ENCODE assay signal across 18 cellular contexts in the genomic region with DNA sequence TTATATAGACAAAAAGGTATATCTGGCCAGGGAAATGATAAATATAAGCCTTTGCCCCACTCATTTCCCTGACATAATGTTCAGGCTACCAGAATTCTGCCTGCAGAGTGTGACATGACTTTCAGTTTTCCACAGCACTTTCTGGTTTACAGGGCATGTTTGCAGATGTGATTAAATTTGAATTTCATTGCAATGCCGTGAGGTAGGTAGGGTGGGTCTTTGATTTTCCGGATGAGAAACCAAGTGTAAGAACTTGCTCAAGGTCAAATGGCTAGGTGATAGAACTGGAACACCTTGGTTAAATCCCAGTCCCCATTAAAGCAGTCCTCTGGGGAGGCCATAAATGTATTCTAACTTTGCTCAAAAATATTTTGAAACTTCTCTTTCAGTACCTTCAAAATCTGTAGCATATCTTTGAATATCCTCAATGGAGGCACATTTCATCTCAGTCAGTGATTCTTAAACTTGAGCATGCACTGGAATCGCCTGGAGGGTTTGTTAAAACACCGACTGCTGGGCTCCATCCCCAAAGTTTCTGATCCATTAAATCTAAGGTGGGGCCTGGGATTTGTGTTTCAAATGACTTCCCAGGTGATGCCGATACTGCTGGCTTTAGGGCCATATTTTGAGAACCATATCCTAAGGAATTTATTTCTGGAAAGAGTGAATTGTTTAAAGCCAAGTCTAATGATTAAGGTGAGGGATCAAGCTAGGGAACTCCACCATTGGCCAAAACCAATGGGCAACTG. TPM values are rescaled to one million over a fixed set of nuclear protein-coding genes. Genes with fewer than 3 reads are reported as not detected.
A peak's percentile ranks its signal among the peaks of the same experiment; 100 is the strongest.
DNase-seq lines count a peak whose midpoint lies in the region; ATAC-seq and TF ChIP-seq lines count a peak whose summit lies in the region.
"Had no signal": no experiment of that assay in that cellular context is flagged by ENCODE, and none has a peak within 500 bp of the region (broad histone marks: within the 10 kb centered on the region; RNA-seq: fewer than 3 reads in every experiment).

No MANE protein-coding gene starts in this region.

- H2AFZ ChIP-seq in IMR-90 (replicated peaks; ENCODE audit: low read length, poor library complexity): no peak overlapping the region

- H2BK20ac ChIP-seq in IMR-90 (ENCODE audit: low read depth, low read length): peak overlapping the region; percentile 28; the same call in 1 of the 2 replicates

- H3K4me2 ChIP-seq in BLaER1 treated with 17β-estradiol and CSF1 and Interleukin-3, amounts not matched to agents 10 nM and 100 nM: peak overlapping the region in 7 of 11 experiments; percentile 4 to 86 (median 81); a peak in 12 of 22 replicates
- no peak overlapping the region for H3K4me2 ChIP-seq in IMR-90 (ENCODE audit: low read depth, low read length)

- WGBS in IMR-90 (ENCODE audit: extremely low coverage in 2 of 2, insufficient read length in 1 of 2), 2 experiments: 90% methylated on average over 2 of the region's 5 CpGs; no CpG with 5 or more reads in 1 of the 2 experiments

- H3K9ac ChIP-seq in BLaER1 treated with 17β-estradiol and CSF1 and Interleukin-3, amounts not matched to agents 10 nM and 100 nM: peak overlapping the region in 4 of 11 experiments; percentile 1 to 86 (median 83); a peak in 4 of 22 replicates
- no peak overlapping the region for H3K9ac ChIP-seq in IMR-90 (ENCODE audit: low read depth, low read length)

- H4K8ac ChIP-seq in IMR-90 (ENCODE audit: low read depth in 2 of 2, low read length in 2 of 2): no peak overlapping the region

- DNase-seq in IMR-90 (no peak), kidney tubule cell (ENCODE audit: low spot score) (peak; percentile 85), renal cortical epithelial cell (ENCODE audit: low read depth) (peak; percentile 81), NCI-H1694 treated with DMSO at 0.1 percent for 48 hours (lab: John Stamatoyannopoulos, UW) (no peak), NCI-H2107 (lab: John Stamatoyannopoulos, UW) (no peak)
- DNase-seq: ACHN; BE2C; Caco-2; CD4-positive, alpha-beta T cell; DMS153; DMS79; GDM1; H9 had no signal

- peaks cover 20% of the 10 kb centered on the region for H3K9me1 ChIP-seq in IMR-90 (ENCODE audit: insufficient read depth, low read length)

- H2BK5ac ChIP-seq in IMR-90 (ENCODE audit: low read depth, low read length, poor library complexity, severe bottlenecking): no peak overlapping the region

- H4K91ac ChIP-seq in IMR-90 (ENCODE audit: insufficient read depth, low read depth, low read length): no peak overlapping the region; the same call in 1 of the 2 replicates

- no peak for TF ChIP-seq RAD21 in IMR-90 (IDR thresholded peaks at IDR 0.05; ENCODE audit: low read length)

- H3K18ac ChIP-seq in IMR-90 (ENCODE audit: low read depth, low read length): no peak overlapping the region

- ATAC-seq in IMR-90 (ENCODE audit: low read depth) (no peak), HG03039 (IDR thresholded peaks at IDR 0.05; ENCODE audit: unreplicated experiment) (no peak)
- ATAC-seq: GM12878 had no signal

- H2BK120ac ChIP-seq in IMR-90 (ENCODE audit: low read depth, low read length): peak overlapping the region; percentile 57; the same call in 1 of the 2 replicates

- TF ChIP-seq POLR2A in IMR-90 (IDR thresholded peaks at IDR 0.05; ENCODE audit: low read depth, low read length): no peak

- H3K27ac ChIP-seq in BLaER1 treated with 17β-estradiol and CSF1 and Interleukin-3, amounts not matched to agents 10 nM and 100 nM: peak overlapping the region in 9 of 11 experiments; percentile 90 to 99 (median 94); a peak in 19 of 22 replicates
- H3K27ac ChIP-seq in IMR-90 (ENCODE audit: insufficient read depth, low read length): no peak overlapping the region
- H3K27ac ChIP-seq: C4-2B had no signal

- no peak overlapping the region for H2BK15ac ChIP-seq in IMR-90 (ENCODE audit: low read depth, low read length)

- no peak overlapping the region for H4K5ac ChIP-seq in IMR-90 (ENCODE audit: low read depth, low read length)

- no peaks in the 10 kb centered on the region for H3K27me3 ChIP-seq in BLaER1 treated with 17β-estradiol and CSF1 and Interleukin-3, amounts not matched to agents 10 nM and 100 nM
- no peaks in the 10 kb centered on the region for H3K27me3 ChIP-seq in IMR-90 (ENCODE audit: control insufficient read depth, insufficient read depth, low read length)
- H3K27me3 ChIP-seq: BE2C had no signal

- in situ Hi-C loops in IMR-90 (cut with MboI; ENCODE audit: low sequenced_read_pairs): no loop called here

- CTCF ChIA-PET in IMR-90 (lab: Yijun Ruan, JAX): interaction anchor here (1.0 kb wide), 1 partner anchor 69 kb away, joined by 3 read pairs; no protein-coding TSS in a partner anchor

- no peak overlapping the region for H3K14ac ChIP-seq in IMR-90 (replicated peaks; ENCODE audit: low read depth, low read length)

- no peak overlapping the region for H3K4ac ChIP-seq in IMR-90 (ENCODE audit: low read depth, low read length)

- no peak for TF ChIP-seq CTCF in IMR-90 (conservative IDR thresholded peaks at IDR 0.05; ENCODE audit: low read depth, low read length)

- no peak overlapping the region for H3K4me3 ChIP-seq in BLaER1 treated with 17β-estradiol and CSF1 and Interleukin-3, amounts not matched to agents 10 nM and 100 nM
- no peak overlapping the region for H3K4me3 ChIP-seq in IMR-90 (ENCODE audit: insufficient read depth, low read depth, low read length)
- H3K4me3 ChIP-seq: GM12878, K562 had no signal

- no peaks in the 10 kb centered on the region for H4K20me1 ChIP-seq in BLaER1 treated with 17β-estradiol and CSF1 and Interleukin-3, amounts not matched to agents 10 nM and 100 nM
- no peaks in the 10 kb centered on the region for H4K20me1 ChIP-seq in IMR-90 (ENCODE audit: insufficient read depth, low read length)

- no peak overlapping the region for H2AK9ac ChIP-seq in IMR-90 (replicated peaks; ENCODE audit: low read depth, low read length, poor library complexity)

- no peaks in the 10 kb centered on the region for H3K36me3 ChIP-seq in BLaER1 treated with 17β-estradiol and CSF1 and Interleukin-3, amounts not matched to agents 10 nM and 100 nM
- H3K36me3 ChIP-seq in IMR-90 (ENCODE audit: control insufficient read depth, insufficient read depth, low read length): no peaks in the 10 kb centered on the region
- H3K36me3 ChIP-seq: BE2C had no signal

- peaks cover 0 to under 1% (median 0%) of the 10 kb centered on the region in 11 experiments; a peak in 1 of 22 replicates for H3K9me3 ChIP-seq in BLaER1 treated with 17β-estradiol and CSF1 and Interleukin-3, amounts not matched to agents 10 nM and 100 nM (replicated peaks in 1 of 11)
- H3K9me3 ChIP-seq in IMR-90 (ENCODE audit: control insufficient read depth, insufficient read depth, low read length): no peaks in the 10 kb centered on the region
- H3K9me3 ChIP-seq: BE2C, Caco-2 had no signal

- no peak overlapping the region for H3K23ac ChIP-seq in IMR-90 (ENCODE audit: low read depth, low read length)

- intact Hi-C loops in IMR-90 (cut with micrococcal nuclease): no loop called here

- H3K79me1 ChIP-seq in IMR-90 (ENCODE audit: low read depth in 1 of 2, low read length in 2 of 2): peaks cover 0 to 27% of the 10 kb centered on the region in 2 experiments; a peak in 2 of 4 replicates

- H3K56ac ChIP-seq in IMR-90 (ENCODE audit: extremely low read depth, insufficient read depth, low read length): no peak overlapping the region

- no TSS peak for BruUV-seq in IMR-90 (replicated peaks; lab: Mats Ljungman, UMichigan)

- H3K4me1 ChIP-seq in BLaER1 treated with 17β-estradiol and CSF1 and Interleukin-3, amounts not matched to agents 10 nM and 100 nM: peaks cover 58 to 98% (median 92%) of the 10 kb centered on the region in 10 experiments
- peaks cover 11% of the 10 kb centered on the region for H3K4me1 ChIP-seq in IMR-90 (ENCODE audit: control insufficient read depth, insufficient read depth, low read length)
- H3K4me1 ChIP-seq: BE2C had no signal

- POLR2A ChIA-PET in IMR-90 (lab: Charles Lee; ENCODE audit: unreplicated experiment): no interaction called here

- dilution Hi-C loops in IMR-90 (cut with HindIII; ENCODE audit: low sequenced_read_pairs, unreplicated experiment): no loop called here

- peak overlapping the region; percentile 38; the same call in 1 of the 2 replicates for H2AK5ac ChIP-seq in IMR-90 (ENCODE audit: low read depth, low read length)

TF ChIP-seq in IMR-90, 13 proteins besides CTCF, POLR2A, EP300 and RAD21:
- TF ChIP-seq CHD1 (IDR thresholded peaks at IDR 0.05; ENCODE audit: low read depth, low read length): no peak
- TF ChIP-seq RFX5 (IDR thresholded peaks at IDR 0.05; ENCODE audit: low read depth, low read length): no peak
- no peak for TF ChIP-seq FOS (IDR thresholded peaks at IDR 0.05; ENCODE audit: low read depth, low read length)
- no peak for TF ChIP-seq ELK1 (IDR thresholded peaks at IDR 0.05; ENCODE audit: borderline replicate concordance, low read depth, low read length)
- TF ChIP-seq MAZ (IDR thresholded peaks at IDR 0.05; ENCODE audit: borderline replicate concordance, low read depth, low read length): no peak

RNA-seq across cellular contexts. Expression of gene MRPL33, which starts 35.0 kb away (rescaled TPM):
- total RNA-seq in IMR-90 (2012; rRNA removed) (13.3 and 48.6 TPM in 2 replicates), renal cortical epithelial cell (180 and 225 TPM in 2 replicates)
- 88.0 and 101 TPM in 2 replicates for polyA plus RNA-seq in IMR-90 (2012; rRNA removed)
- 10.5 and 17.0 TPM in 2 replicates for polyA plus RNA-seq in IMR-90 (2012; cell fraction: cytosol; rRNA removed)
- 2.6 and 31.4 TPM in 2 replicates for polyA plus RNA-seq in IMR-90 (2012; cell fraction: nucleus; rRNA removed; ENCODE audit: low replicate concordance)

Comparison
In these comparisons a context has a peak if more than half of its experiments do, and no peak if none do; other contexts are left out.
1. DNase-seq: peak in kidney tubule cell (single experiment) and renal cortical epithelial cell (single experiment); none in IMR-90 (single experiment), NCI-H1694 treated with DMSO at 0.1 percent for 48 hours (single experiment) and NCI-H2107 (single experiment).